In the genomic region with DNA sequence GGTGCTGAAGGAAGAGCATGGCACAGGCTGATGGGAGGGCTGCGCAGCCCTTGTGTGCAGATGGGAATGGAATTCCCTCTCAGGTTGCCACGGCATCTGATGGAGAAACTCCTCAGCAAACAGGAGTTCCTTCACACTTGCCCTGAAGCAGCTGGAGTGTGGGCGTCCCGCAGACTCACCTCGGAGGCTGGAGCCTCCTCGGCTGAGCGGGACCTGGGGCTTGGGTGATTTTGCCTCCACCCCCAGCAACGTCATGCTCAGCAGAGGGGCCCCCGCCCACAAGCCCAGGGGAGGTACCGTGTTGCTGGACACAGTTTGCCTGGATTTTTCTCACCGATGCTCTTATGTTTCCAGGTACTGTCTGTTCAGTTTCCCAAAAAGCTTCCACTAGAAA, we compare ENCODE assay signal across 11 cellular contexts.
A peak's percentile ranks its signal among the peaks of the same experiment; 100 is the strongest.
DNase-seq lines count a peak whose midpoint lies in the region; ATAC-seq, FAIRE-seq and TF ChIP-seq lines count a peak whose summit lies in the region.
"Had no signal": no experiment of that assay in that cellular context is flagged by ENCODE, and none has a peak within 500 bp of the region (broad histone marks: within the 10 kb centered on the region; RNA-seq: fewer than 3 reads in every experiment).

No MANE protein-coding gene starts in this region.

- no peak overlapping the region for H2AFZ ChIP-seq in astrocyte (ENCODE audit: low read depth, low read length)

- no peaks in the 10 kb centered on the region for H3K9me3 ChIP-seq in left ventricle myocardium inferior (replicated peaks)
- H3K9me3 ChIP-seq in astrocyte (ENCODE audit: insufficient read depth, low read depth, low read length): peaks cover 4% of the 10 kb centered on the region
- H3K9me3 ChIP-seq in left lung: no peaks in the 10 kb centered on the region

- H3K9me3 Mint-ChIP-seq in astrocyte (ENCODE audit: unreplicated experiment): no peaks in the 10 kb centered on the region
- H3K9me3 Mint-ChIP-seq: activated naive CD4-positive, alpha-beta T cell treated with anti-CD3 and anti-CD28 coated beads, Interleukin-2, amount 50 U/mL, for 24 hours; natural killer cell treated with Interleukin-12 subunit alpha and Interleukin-12 subunit beta and Interleukin-15 and Interleukin-18, amount 100 ng/mL, for 72 hours had no signal

- TF ChIP-seq CTCF in left ventricle myocardium inferior (IDR thresholded peaks at IDR 0.05; ENCODE audit: borderline replicate concordance) (no peak), astrocyte (IDR thresholded peaks at IDR 0.05; ENCODE audit: insufficient read depth, low read depth, low read length) (no peak), left lung (IDR thresholded peaks at IDR 0.05) (no peak), omental fat pad (IDR thresholded peaks at IDR 0.05) (no peak)

- no peak overlapping the region for H3K9ac ChIP-seq in astrocyte (ENCODE audit: low read length)

- intact Hi-C loops in Right ventricle myocardium superior (cut with DNase I) (loop anchor here (5.0 kb wide), 1 partner anchor 356 kb away; no protein-coding TSS in a partner anchor), left ventricle myocardium inferior (cut with micrococcal nuclease) (no loop called here), left lung (cut with DNase I) (no loop called here)

- H3K4me1 Mint-ChIP-seq in astrocyte (ENCODE audit: low read depth, unreplicated experiment): no peaks in the 10 kb centered on the region
- H3K4me1 Mint-ChIP-seq: activated naive CD4-positive, alpha-beta T cell treated with anti-CD3 and anti-CD28 coated beads, Interleukin-2, amount 50 U/mL, for 24 hours had no signal

- H3K36me3 ChIP-seq in left ventricle myocardium inferior: no peaks in the 10 kb centered on the region
- H3K36me3 ChIP-seq in astrocyte (ENCODE audit: insufficient read depth, low read length): no peaks in the 10 kb centered on the region
- H3K36me3 ChIP-seq in left lung: peaks cover 0 to 4% of the 10 kb centered on the region in 2 donors

- H3K27me3 Mint-ChIP-seq in astrocyte (ENCODE audit: low read depth, unreplicated experiment): peaks cover 6% of the 10 kb centered on the region
- H3K27me3 Mint-ChIP-seq: activated naive CD4-positive, alpha-beta T cell treated with anti-CD3 and anti-CD28 coated beads, Interleukin-2, amount 50 U/mL, for 24 hours; natural killer cell treated with Interleukin-12 subunit alpha and Interleukin-12 subunit beta and Interleukin-15 and Interleukin-18, amount 100 ng/mL, for 72 hours had no signal

- peak; percentile 28 for DNase-seq in Right ventricle myocardium superior
- DNase-seq in left ventricle myocardium inferior: no peak
- DNase-seq in astrocyte (ENCODE audit: low read depth): no peak
- peak in 1 of 2 donors; percentile 73 for DNase-seq in left lung
- DNase-seq in stimulated activated CD4-positive, alpha-beta T cell treated with anti-CD3 and anti-CD28 coated beads, Interleukin-2, amount 100 ng/mL, for 48 hours: no peak
- DNase-seq in OCI-M1 (lab: John Stamatoyannopoulos, UW): no peak
- no peak for DNase-seq in omental fat pad (ENCODE audit: low spot score)
- DNase-seq in activated naive CD4-positive, alpha-beta T cell (lab: John Stamatoyannopoulos, UW): no peak

- no peak for FAIRE-seq in astrocyte (lab: Jason Lieb, UNC)

- H3K4me3 ChIP-seq in left ventricle myocardium inferior: no peak overlapping the region
- no peak overlapping the region for H3K4me3 ChIP-seq in astrocyte (ENCODE audit: insufficient read depth, low read depth, low read length)
- H3K4me3 ChIP-seq in left lung: no peak overlapping the region

- H3K4me1 ChIP-seq in left ventricle myocardium inferior (peaks cover 12% of the 10 kb centered on the region), astrocyte (ENCODE audit: insufficient read depth, low read length) (no peaks in the 10 kb centered on the region), left lung (no peaks in the 10 kb centered on the region)

- ATAC-seq in Right ventricle myocardium superior (ENCODE audit: poor library complexity) (no peak), left lung (peak; percentile 54), omental fat pad (ENCODE audit: low FRiP score) (no peak)
- ATAC-seq: natural killer cell treated with Interleukin-12 subunit alpha and Interleukin-12 subunit beta and Interleukin-15 and Interleukin-18, amount 100 ng/mL, for 72 hours had no signal

- peak overlapping the region; percentile 57 for H3K4me2 ChIP-seq in astrocyte (ENCODE audit: low read length)

- no peaks in the 10 kb centered on the region for H3K27me3 ChIP-seq in left ventricle myocardium inferior (ENCODE audit: low read depth)
- no peaks in the 10 kb centered on the region for H3K27me3 ChIP-seq in astrocyte (ENCODE audit: insufficient read depth, low read length)
- H3K27me3 ChIP-seq in left lung: peaks cover 0 to 5% of the 10 kb centered on the region in 2 donors

- H3K36me3 Mint-ChIP-seq in astrocyte (ENCODE audit: low read depth, unreplicated experiment): no peaks in the 10 kb centered on the region
- H3K36me3 Mint-ChIP-seq: activated CD8-positive, alpha-beta memory T cell treated with anti-CD3 and anti-CD28 coated beads, Interleukin-2, amount 10 ng/mL, durations not matched to agents 7 days and 5 days; activated naive CD4-positive, alpha-beta T cell treated with anti-CD3 and anti-CD28 coated beads, Interleukin-2, amount 50 U/mL, for 24 hours; natural killer cell treated with Interleukin-12 subunit alpha and Interleukin-12 subunit beta and Interleukin-15 and Interleukin-18, amount 100 ng/mL, for 72 hours had no signal

- H4K20me1 ChIP-seq in astrocyte (ENCODE audit: insufficient read depth, low read length): no peaks in the 10 kb centered on the region

- no peak overlapping the region for H3K4me3 Mint-ChIP-seq in astrocyte (ENCODE audit: unreplicated experiment)
- H3K4me3 Mint-ChIP-seq: activated CD8-positive, alpha-beta memory T cell treated with anti-CD3 and anti-CD28 coated beads, Interleukin-2, amount 10 ng/mL, durations not matched to agents 7 days and 5 days; activated naive CD4-positive, alpha-beta T cell treated with anti-CD3 and anti-CD28 coated beads, Interleukin-2, amount 50 U/mL, for 24 hours; natural killer cell treated with Interleukin-12 subunit alpha and Interleukin-12 subunit beta and Interleukin-15 and Interleukin-18, amount 100 ng/mL, for 72 hours had no signal

- no peak overlapping the region for H3K27ac Mint-ChIP-seq in astrocyte (ENCODE audit: unreplicated experiment)
- H3K27ac Mint-ChIP-seq: activated CD8-positive, alpha-beta memory T cell treated with anti-CD3 and anti-CD28 coated beads, Interleukin-2, amount 10 ng/mL, durations not matched to agents 7 days and 5 days; activated naive CD4-positive, alpha-beta T cell treated with anti-CD3 and anti-CD28 coated beads, Interleukin-2, amount 50 U/mL, for 24 hours; natural killer cell treated with Interleukin-12 subunit alpha and Interleukin-12 subunit beta and Interleukin-15 and Interleukin-18, amount 100 ng/mL, for 72 hours had no signal

- no peaks in the 10 kb centered on the region for H3K79me2 ChIP-seq in astrocyte (ENCODE audit: insufficient read depth, low read length)

- H3K27ac ChIP-seq in left ventricle myocardium inferior (replicated peaks) (no peak overlapping the region), astrocyte (ENCODE audit: low read depth, low read length) (no peak overlapping the region), left lung (no peak overlapping the region)
